In genomic region chrX:116009871-116010710, GRCh38 we compare ENCODE assay signal across 9 cellular contexts.
DNase-seq lines count a peak whose midpoint lies in the region; ATAC-seq, FAIRE-seq and TF ChIP-seq lines count a peak whose summit lies in the region.
"Had no signal": no experiment of that assay in that cellular context is flagged by ENCODE, and none has a peak within 500 bp of the region (broad histone marks: within the 10 kb centered on the region; RNA-seq: fewer than 3 reads in every experiment).

No MANE protein-coding gene starts in this region.

- TF ChIP-seq CTCF in epithelial cell of proximal tubule (conservative IDR thresholded peaks at IDR 0.05; ENCODE audit: low read depth, low read length) (no peak), type B pancreatic cell (conservative IDR thresholded peaks at IDR 0.05) (no peak)
- TF ChIP-seq CTCF in activated CD8-positive, alpha-beta T cell treated with anti-CD3 and anti-CD28 coated beads for 36 hours (IDR thresholded peaks at IDR 0.05), result no peak

- no peak for FAIRE-seq in GM19239 (lab: Jason Lieb, UNC)

- CTCF ChIA-PET in activated CD8-positive, alpha-beta T cell treated with anti-CD3 and anti-CD28 coated beads for 36 hours (lab: Charles Lee), result no interaction called here

- POLR2A ChIA-PET in activated CD8-positive, alpha-beta T cell treated with anti-CD3 and anti-CD28 coated beads for 36 hours (lab: Charles Lee), result no interaction called here

- peaks cover 10% of the 10 kb centered on the region for H3K27me3 Mint-ChIP-seq in type B pancreatic cell
- H3K27me3 Mint-ChIP-seq in activated CD8-positive, alpha-beta T cell treated with anti-CD3 and anti-CD28 coated beads for 36 hours, result no peaks in the 10 kb centered on the region
- no peaks in the 10 kb centered on the region for H3K27me3 Mint-ChIP-seq in effector memory CD8-positive, alpha-beta T cell
- H3K27me3 Mint-ChIP-seq: CD4-positive, CD25-positive, alpha-beta regulatory T cell had no signal

- intact Hi-C loops in activated CD8-positive, alpha-beta T cell treated with anti-CD3 and anti-CD28 coated beads for 36 hours (cut with micrococcal nuclease), result no loop called here

- peak; percentile 73 for ATAC-seq in GM19372 (IDR thresholded peaks at IDR 0.05; ENCODE audit: low read depth, unreplicated experiment)
- peak; percentile 89 for ATAC-seq in HG03159 (IDR thresholded peaks at IDR 0.05; ENCODE audit: unreplicated experiment)
- ATAC-seq in activated CD8-positive, alpha-beta T cell treated with anti-CD3 and anti-CD28 coated beads for 36 hours, result no peak
- ATAC-seq in effector memory CD8-positive, alpha-beta T cell (replicated peaks), result no peak

- H3K36me3 Mint-ChIP-seq in type B pancreatic cell, result no peaks in the 10 kb centered on the region
- H3K36me3 Mint-ChIP-seq in activated CD8-positive, alpha-beta T cell treated with anti-CD3 and anti-CD28 coated beads for 36 hours (ENCODE audit: low read depth), result no peaks in the 10 kb centered on the region
- H3K36me3 Mint-ChIP-seq in effector memory CD8-positive, alpha-beta T cell (ENCODE audit: insufficient read depth), result no peaks in the 10 kb centered on the region
- H3K36me3 Mint-ChIP-seq: CD4-positive, CD25-positive, alpha-beta regulatory T cell had no signal

- no peak overlapping the region for H3K27ac Mint-ChIP-seq in type B pancreatic cell
- H3K27ac Mint-ChIP-seq in activated CD8-positive, alpha-beta T cell treated with anti-CD3 and anti-CD28 coated beads for 36 hours, result no peak overlapping the region
- H3K27ac Mint-ChIP-seq in effector memory CD8-positive, alpha-beta T cell, result no peak overlapping the region
- H3K27ac Mint-ChIP-seq: CD4-positive, CD25-positive, alpha-beta regulatory T cell had no signal

- peak overlapping the region; percentile 11 for H3K4me3 ChIP-seq in epithelial cell of proximal tubule (ENCODE audit: low read depth, low read length)

- peak overlapping the region; percentile 24 for H3K4me3 Mint-ChIP-seq in type B pancreatic cell
- H3K4me3 Mint-ChIP-seq in activated CD8-positive, alpha-beta T cell treated with anti-CD3 and anti-CD28 coated beads for 36 hours, result no peak overlapping the region
- no peak overlapping the region for H3K4me3 Mint-ChIP-seq in effector memory CD8-positive, alpha-beta T cell
- H3K4me3 Mint-ChIP-seq: CD4-positive, CD25-positive, alpha-beta regulatory T cell had no signal

- peaks cover 7% of the 10 kb centered on the region for H3K4me1 Mint-ChIP-seq in type B pancreatic cell (ENCODE audit: unreplicated experiment)
- no peaks in the 10 kb centered on the region for H3K4me1 Mint-ChIP-seq in activated CD8-positive, alpha-beta T cell treated with anti-CD3 and anti-CD28 coated beads for 36 hours (ENCODE audit: low read depth)
- no peaks in the 10 kb centered on the region for H3K4me1 Mint-ChIP-seq in effector memory CD8-positive, alpha-beta T cell (ENCODE audit: low read depth in 2 of 2)
- H3K4me1 Mint-ChIP-seq: CD4-positive, CD25-positive, alpha-beta regulatory T cell had no signal

- H3K9me3 Mint-ChIP-seq in type B pancreatic cell, result no peaks in the 10 kb centered on the region
- peaks cover 4% of the 10 kb centered on the region for H3K9me3 Mint-ChIP-seq in activated CD8-positive, alpha-beta T cell treated with anti-CD3 and anti-CD28 coated beads for 36 hours
- peaks cover 13 to 36% of the 10 kb centered on the region in 2 donors for H3K9me3 Mint-ChIP-seq in effector memory CD8-positive, alpha-beta T cell

- DNase-seq in Ammon's horn (ENCODE audit: low spot score) (peak; percentile 39), epithelial cell of proximal tubule (ENCODE audit: low read depth) (no peak), type B pancreatic cell (ENCODE audit: extremely low spot score, unreplicated experiment) (no peak), GM19239 (ENCODE audit: insufficient read length, low spot score) (no peak)
- no peak for DNase-seq in activated CD8-positive, alpha-beta T cell treated with anti-CD3 and anti-CD28 coated beads for 36 hours
- DNase-seq in effector memory CD8-positive, alpha-beta T cell, result no peak
- DNase-seq: CD4-positive, CD25-positive, alpha-beta regulatory T cell had no signal

Comparison
In these comparisons a context has a peak if more than half of its experiments do, and no peak if none do; other contexts are left out.
1. ATAC-seq: peak in GM19372 (single experiment) and HG03159 (single experiment); none in activated CD8-positive, alpha-beta T cell treated with anti-CD3 and anti-CD28 coated beads for 36 hours (single experiment) and effector memory CD8-positive, alpha-beta T cell (single experiment).